In genomic region chr7:64904008-64904407, GRCh38 we compare ENCODE assay signal across 1 cellular context.
A peak's percentile ranks its signal among the peaks of the same experiment; 100 is the strongest.
TF ChIP-seq lines count a peak whose summit lies in the region.

No MANE protein-coding gene starts in this region.

TF ChIP-seq in GM12878, 131 proteins besides CTCF, POLR2A, EP300 and RAD21 (continued from another document):
- TF ChIP-seq ZBTB40 (IDR thresholded peaks at IDR 0.05; ENCODE audit: borderline replicate concordance) (0 out of 2 replicates have a peak, but pooled peaks have one; percentile 16), RB1 (IDR thresholded peaks at IDR 0.05; ENCODE audit: borderline replicate concordance) (no peak), STAT3 (IDR thresholded peaks at IDR 0.05; ENCODE audit: low read depth, low read length) (no peak), YY1 (IDR thresholded peaks at IDR 0.05; ENCODE audit: low read depth, low read length) (0 out of 2 replicates have a peak, but pooled peaks have one; percentile 10), EED (IDR thresholded peaks at IDR 0.05; ENCODE audit: low read depth) (no peak), FOXK2 (IDR thresholded peaks at IDR 0.05) (no peak), ZSCAN29 (IDR thresholded peaks at IDR 0.05) (no peak), CUX1 (IDR thresholded peaks at IDR 0.05; ENCODE audit: insufficient replicate concordance, low read depth, low read length) (no peak), CHD1 (IDR thresholded peaks at IDR 0.05; ENCODE audit: low read depth, low read length) (no peak), LARP7 (IDR thresholded peaks at IDR 0.05) (no peak), MXI1 (IDR thresholded peaks at IDR 0.05; ENCODE audit: low read depth, low read length) (no peak), SREBF1 (IDR thresholded peaks at IDR 0.05; ENCODE audit: low read length) (no peak), YBX1 (IDR thresholded peaks at IDR 0.05) (no peak), BMI1 (IDR thresholded peaks at IDR 0.05; ENCODE audit: borderline replicate concordance) (no peak), CEBPZ (IDR thresholded peaks at IDR 0.05; ENCODE audit: low read depth, low read length) (no peak), HDAC2 (IDR thresholded peaks at IDR 0.05) (no peak), NKRF (conservative IDR thresholded peaks at IDR 0.05) (no peak), ZNF384 (IDR thresholded peaks at IDR 0.05; ENCODE audit: borderline replicate concordance, low read depth, low read length) (no peak), ATF7 (IDR thresholded peaks at IDR 0.05; ENCODE audit: low read depth) (no peak), PRDM15 (CRISPR knock-in tag; IDR thresholded peaks at IDR 0.05) (no peak), FOS (IDR thresholded peaks at IDR 0.05; ENCODE audit: borderline replicate concordance, extremely low read depth, insufficient read length) (no peak), SMARCA5 (IDR thresholded peaks at IDR 0.05) (no peak), PKNOX1 (IDR thresholded peaks at IDR 0.05) (0 out of 2 replicates have a peak, but pooled peaks have one; percentile 6)
